ENCODE assay signal across 1 cellular context in the genomic region with DNA sequence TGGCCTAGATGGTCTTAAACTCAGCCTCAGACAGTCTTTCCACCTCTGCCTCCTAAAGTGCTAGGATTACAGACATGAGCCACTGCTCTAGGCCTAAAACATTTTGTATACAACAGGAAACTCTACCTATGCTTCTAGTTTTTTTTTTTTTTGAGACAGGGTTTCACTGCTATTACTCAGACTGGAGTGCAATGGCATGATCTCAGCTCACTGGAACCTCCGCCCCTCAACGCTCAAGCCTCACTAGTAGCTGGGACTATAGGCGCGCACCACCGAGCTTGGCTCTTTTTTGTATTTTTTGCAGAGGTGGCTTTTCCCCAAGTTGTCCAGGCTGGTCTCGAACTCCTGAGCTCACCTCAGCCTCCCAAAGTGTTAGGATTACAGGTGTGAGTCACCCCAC.
TF ChIP-seq lines count a peak whose summit lies in the region.

No MANE protein-coding gene starts in this region.

TF ChIP-seq in GM12878, 131 proteins besides CTCF, POLR2A, EP300 and RAD21:
- TF ChIP-seq NBN (IDR thresholded peaks at IDR 0.05) (no peak), RCOR1 (conservative IDR thresholded peaks at IDR 0.05; ENCODE audit: low read depth, low read length) (no peak), ZNF24 (IDR thresholded peaks at IDR 0.05) (no peak), NFXL1 (IDR thresholded peaks at IDR 0.05; ENCODE audit: borderline replicate concordance) (no peak), ASH2L (IDR thresholded peaks at IDR 0.05; ENCODE audit: borderline replicate concordance, low read depth) (no peak), SMARCA5 (IDR thresholded peaks at IDR 0.05) (no peak), BRCA1 (IDR thresholded peaks at IDR 0.05; ENCODE audit: low read depth, low read length) (no peak), FOXK2 (IDR thresholded peaks at IDR 0.05) (no peak), ESRRA (IDR thresholded peaks at IDR 0.05; ENCODE audit: low read length) (no peak)
- TF ChIP-seq, protein P1, sequence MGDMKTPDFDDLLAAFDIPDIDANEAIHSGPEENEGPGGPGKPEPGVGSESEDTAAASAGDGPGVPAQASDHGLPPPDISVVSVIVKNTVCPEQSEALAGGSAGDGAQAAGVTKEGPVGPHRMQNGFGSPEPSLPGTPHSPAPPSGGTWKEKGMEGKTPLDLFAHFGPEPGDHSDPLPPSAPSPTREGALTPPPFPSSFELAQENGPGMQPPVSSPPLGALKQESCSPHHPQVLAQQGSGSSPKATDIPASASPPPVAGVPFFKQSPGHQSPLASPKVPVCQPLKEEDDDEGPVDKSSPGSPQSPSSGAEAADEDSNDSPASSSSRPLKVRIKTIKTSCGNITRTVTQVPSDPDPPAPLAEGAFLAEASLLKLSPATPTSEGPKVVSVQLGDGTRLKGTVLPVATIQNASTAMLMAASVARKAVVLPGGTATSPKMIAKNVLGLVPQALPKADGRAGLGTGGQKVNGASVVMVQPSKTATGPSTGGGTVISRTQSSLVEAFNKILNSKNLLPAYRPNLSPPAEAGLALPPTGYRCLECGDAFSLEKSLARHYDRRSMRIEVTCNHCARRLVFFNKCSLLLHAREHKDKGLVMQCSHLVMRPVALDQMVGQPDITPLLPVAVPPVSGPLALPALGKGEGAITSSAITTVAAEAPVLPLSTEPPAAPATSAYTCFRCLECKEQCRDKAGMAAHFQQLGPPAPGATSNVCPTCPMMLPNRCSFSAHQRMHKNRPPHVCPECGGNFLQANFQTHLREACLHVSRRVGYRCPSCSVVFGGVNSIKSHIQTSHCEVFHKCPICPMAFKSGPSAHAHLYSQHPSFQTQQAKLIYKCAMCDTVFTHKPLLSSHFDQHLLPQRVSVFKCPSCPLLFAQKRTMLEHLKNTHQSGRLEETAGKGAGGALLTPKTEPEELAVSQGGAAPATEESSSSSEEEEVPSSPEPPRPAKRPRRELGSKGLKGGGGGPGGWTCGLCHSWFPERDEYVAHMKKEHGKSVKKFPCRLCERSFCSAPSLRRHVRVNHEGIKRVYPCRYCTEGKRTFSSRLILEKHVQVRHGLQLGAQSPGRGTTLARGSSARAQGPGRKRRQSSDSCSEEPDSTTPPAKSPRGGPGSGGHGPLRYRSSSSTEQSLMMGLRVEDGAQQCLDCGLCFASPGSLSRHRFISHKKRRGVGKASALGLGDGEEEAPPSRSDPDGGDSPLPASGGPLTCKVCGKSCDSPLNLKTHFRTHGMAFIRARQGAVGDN (IDR thresholded peaks at IDR 0.05): no peak
- TF ChIP-seq, protein P2, sequence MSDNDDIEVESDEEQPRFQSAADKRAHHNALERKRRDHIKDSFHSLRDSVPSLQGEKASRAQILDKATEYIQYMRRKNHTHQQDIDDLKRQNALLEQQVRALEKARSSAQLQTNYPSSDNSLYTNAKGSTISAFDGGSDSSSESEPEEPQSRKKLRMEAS (IDR thresholded peaks at IDR 0.05; ENCODE audit: low read depth, low read length): no peak
- TF ChIP-seq, protein P3, sequence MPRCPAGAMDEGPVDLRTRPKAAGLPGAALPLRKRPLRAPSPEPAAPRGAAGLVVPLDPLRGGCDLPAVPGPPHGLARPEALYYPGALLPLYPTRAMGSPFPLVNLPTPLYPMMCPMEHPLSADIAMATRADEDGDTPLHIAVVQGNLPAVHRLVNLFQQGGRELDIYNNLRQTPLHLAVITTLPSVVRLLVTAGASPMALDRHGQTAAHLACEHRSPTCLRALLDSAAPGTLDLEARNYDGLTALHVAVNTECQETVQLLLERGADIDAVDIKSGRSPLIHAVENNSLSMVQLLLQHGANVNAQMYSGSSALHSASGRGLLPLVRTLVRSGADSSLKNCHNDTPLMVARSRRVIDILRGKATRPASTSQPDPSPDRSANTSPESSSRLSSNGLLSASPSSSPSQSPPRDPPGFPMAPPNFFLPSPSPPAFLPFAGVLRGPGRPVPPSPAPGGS (IDR thresholded peaks at IDR 0.05; ENCODE audit: borderline replicate concordance, insufficient read depth, low read depth, low read length, poor library complexity, severe bottlenecking): no peak
TF ChIP-seq in GM12878: peak in this region for 0.
